ENCODE assay signal across 23 cellular contexts in the genomic region with DNA sequence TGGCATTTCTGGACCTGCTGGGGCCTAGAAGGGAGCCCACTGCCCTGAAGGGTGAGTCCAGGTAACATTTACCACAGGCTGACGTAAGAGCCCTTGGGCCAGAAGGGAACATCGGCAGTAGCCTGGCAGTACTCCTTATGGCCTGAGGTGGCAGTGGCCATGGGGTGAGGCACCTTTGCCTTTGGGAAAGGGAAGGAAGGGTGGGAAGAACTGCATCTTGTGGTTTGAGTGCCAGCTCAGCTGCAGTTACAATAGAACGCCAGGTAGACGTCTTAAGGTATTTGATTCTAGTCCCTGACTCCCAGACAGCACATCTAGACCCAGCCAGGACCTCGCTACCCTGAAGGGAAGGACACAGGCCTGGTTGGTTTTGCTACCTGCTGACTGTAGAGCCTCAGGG.
DNase-seq lines count a peak whose midpoint lies in the region; ATAC-seq, FAIRE-seq and TF ChIP-seq lines count a peak whose summit lies in the region.
"Had no signal": no experiment of that assay in that cellular context is flagged by ENCODE, and none has a peak within 500 bp of the region (broad histone marks: within the 10 kb centered on the region; RNA-seq: fewer than 3 reads in every experiment).

No MANE protein-coding gene starts in this region.

- no peak overlapping the region for H3K27ac Mint-ChIP-seq in endodermal cell
- H3K27ac Mint-ChIP-seq: CD14-positive monocyte; CD4-positive, alpha-beta T cell; CD8-positive, alpha-beta memory T cell had no signal

- H3K27ac ChIP-seq in HepG2 (ENCODE audit: extremely low read length, insufficient read depth, low read length) (no peak overlapping the region), right lobe of liver (no peak overlapping the region), HCT116 (ENCODE audit: low read depth, low read length) (no peak overlapping the region), endodermal cell (ENCODE audit: low read depth, low read length) (no peak overlapping the region), trophoblast cell (ENCODE audit: low read depth, low read length) (no peak overlapping the region)
- H3K27ac ChIP-seq: A549; BLaER1 treated with 17β-estradiol and CSF1 and Interleukin-3, amounts not matched to agents 10 nM and 100 nM had no signal

- H3K4me2 ChIP-seq in HepG2 (ENCODE audit: low read depth, low read length) (no peak overlapping the region), HCT116 (ENCODE audit: low read length) (no peak overlapping the region), trophoblast cell (ENCODE audit: low read length) (no peak overlapping the region)
- H3K4me2 ChIP-seq: A549; BLaER1 treated with 17β-estradiol and CSF1 and Interleukin-3, amounts not matched to agents 10 nM and 100 nM had no signal

- no peak overlapping the region for H3K4me3 Mint-ChIP-seq in endodermal cell
- H3K4me3 Mint-ChIP-seq: CD14-positive monocyte; CD4-positive, alpha-beta T cell; CD8-positive, alpha-beta memory T cell had no signal

- CTCF ChIA-PET in HepG2 (lab: Yijun Ruan, JAX; ENCODE audit: low intra/inter-chr PET ratio, low total read pairs) (no interaction called here), HCT116 (lab: Charles Lee) (no interaction called here)

- H3K27me3 ChIP-seq in HepG2 (ENCODE audit: control insufficient read depth in 1 of 2, insufficient read depth in 2 of 2, low read length in 2 of 2) (no peaks in the 10 kb centered on the region), right lobe of liver (no peaks in the 10 kb centered on the region), HCT116 (ENCODE audit: insufficient read depth, low read length) (peaks cover 19% of the 10 kb centered on the region), endodermal cell (ENCODE audit: control insufficient read depth, insufficient read depth, low read length, poor library complexity, severe bottlenecking) (no peaks in the 10 kb centered on the region), trophoblast cell (ENCODE audit: insufficient read depth, low read length) (no peaks in the 10 kb centered on the region)
- H3K27me3 ChIP-seq: BE2C; BLaER1 treated with 17β-estradiol and CSF1 and Interleukin-3, amounts not matched to agents 10 nM and 100 nM had no signal

- H3K18ac ChIP-seq in trophoblast cell (ENCODE audit: low read length), result no peak overlapping the region

- H3K36me3 ChIP-seq in HepG2 (replicated peaks in 1 of 2; ENCODE audit: control insufficient read depth in 1 of 2, insufficient read depth in 2 of 2, low read length in 2 of 2) (no peaks in the 10 kb centered on the region), right lobe of liver (no peaks in the 10 kb centered on the region), HCT116 (ENCODE audit: control insufficient read depth in 1 of 2, insufficient read depth in 2 of 2, low read length in 2 of 2) (no peaks in the 10 kb centered on the region), endodermal cell (ENCODE audit: control insufficient read depth, insufficient read depth, low read length) (no peaks in the 10 kb centered on the region), trophoblast cell (ENCODE audit: control insufficient read depth in 1 of 2, insufficient read depth in 2 of 2, low read length in 2 of 2) (no peaks in the 10 kb centered on the region)
- H3K36me3 ChIP-seq: BE2C; BLaER1 treated with 17β-estradiol and CSF1 and Interleukin-3, amounts not matched to agents 10 nM and 100 nM; HAP-1 had no signal

- no peaks in the 10 kb centered on the region for H3K27me3 Mint-ChIP-seq in endodermal cell (ENCODE audit: insufficient read depth)
- H3K27me3 Mint-ChIP-seq: CD4-positive, alpha-beta T cell had no signal

- H3K14ac ChIP-seq in trophoblast cell (ENCODE audit: low read length), result no peak overlapping the region

- H3K4me1 Mint-ChIP-seq in endodermal cell, result peaks cover 19% of the 10 kb centered on the region
- H3K4me1 Mint-ChIP-seq: CD14-positive monocyte; CD8-positive, alpha-beta memory T cell had no signal

- H2BK5ac ChIP-seq in trophoblast cell (ENCODE audit: low read depth, low read length, poor library complexity), result no peak overlapping the region

- no TSS peak for BruUV-seq in HepG2 (replicated peaks; lab: Mats Ljungman, UMichigan)
- no TSS peak for BruUV-seq in HCT116 (replicated peaks; lab: Mats Ljungman, UMichigan)

- H4K12ac ChIP-seq in trophoblast cell (ENCODE audit: low read depth, low read length), result no peak overlapping the region

- TF ChIP-seq RAD21 in HepG2 (CRISPR knock-in tag; IDR thresholded peaks at IDR 0.05), result no peak
- no peak for TF ChIP-seq RAD21 in HCT116 (IDR thresholded peaks at IDR 0.05; ENCODE audit: low read depth)

- H2AFZ ChIP-seq in HepG2 (ENCODE audit: low read length) (no peak overlapping the region), HCT116 (ENCODE audit: low read depth, low read length, poor library complexity, severe bottlenecking) (no peak overlapping the region), trophoblast cell (ENCODE audit: insufficient read depth, low read length, poor library complexity) (no peak overlapping the region)

- no peaks in the 10 kb centered on the region for H3K9me2 ChIP-seq in HCT116 (ENCODE audit: insufficient read depth)

- in situ Hi-C loops in HepG2 (cut with HindIII; ENCODE audit: extremely low pct_ligation_motif_present, low pct_unique_long_range_greater_than_20kb), result no loop called here

- H3K9ac ChIP-seq in HepG2 (ENCODE audit: insufficient read depth, low read depth, low read length), result no peak overlapping the region
- H3K9ac ChIP-seq in HCT116 (ENCODE audit: low read length), result no peak overlapping the region
- no peak overlapping the region for H3K9ac ChIP-seq in endodermal cell (ENCODE audit: extremely low read depth, low read length, poor library complexity, severe bottlenecking)
- H3K9ac ChIP-seq in trophoblast cell (ENCODE audit: low read length), result no peak overlapping the region
- H3K9ac ChIP-seq: BLaER1 treated with 17β-estradiol and CSF1 and Interleukin-3, amounts not matched to agents 10 nM and 100 nM had no signal

- no peaks in the 10 kb centered on the region for H3K9me3 ChIP-seq in HepG2 (ENCODE audit: low read length)
- no peaks in the 10 kb centered on the region for H3K9me3 ChIP-seq in right lobe of liver
- H3K9me3 ChIP-seq in HCT116 (ENCODE audit: control insufficient read depth in 1 of 2, insufficient read depth in 1 of 2, low read depth in 1 of 2, low read length in 2 of 2), result no peaks in the 10 kb centered on the region
- H3K9me3 ChIP-seq in endodermal cell (ENCODE audit: control insufficient read depth, low read length), result peaks cover 42% of the 10 kb centered on the region
- H3K9me3 ChIP-seq in trophoblast cell (ENCODE audit: insufficient read depth, low read depth, low read length), result peaks cover 10% of the 10 kb centered on the region
- H3K9me3 ChIP-seq: A549, BE2C, HAP-1 had no signal

- H3K79me2 ChIP-seq in HepG2 (ENCODE audit: insufficient read depth, low read length) (no peaks in the 10 kb centered on the region), HCT116 (ENCODE audit: insufficient read depth, low read length) (no peaks in the 10 kb centered on the region), trophoblast cell (ENCODE audit: control insufficient read depth, insufficient read depth, low read length, poor library complexity) (no peaks in the 10 kb centered on the region)

- peak overlapping the region; percentile 1 for H4K91ac ChIP-seq in trophoblast cell (ENCODE audit: low read depth, low read length)

- WGBS in HepG2 (ENCODE audit: low lambda C conversion rate), result 0% methylated on average over 2 of the region's 5 CpGs
- WGBS in right lobe of liver (ENCODE audit: insufficient coverage, low coverage, low lambda C conversion rate, missing lambda C conversion rate), result 90% methylated on average over 2 of the region's 5 CpGs
- WGBS in endodermal cell (ENCODE audit: insufficient coverage in 1 of 2, insufficient read length in 1 of 2), 2 experiments, result 89 to 94% methylated on average over 3 to 5 of the region's 5 CpGs
- no CpG with 5 or more reads among the region's 5 CpGs for whole genome bisulfite sequencing in trophoblast cell (ENCODE audit: extremely low coverage, insufficient coverage, insufficient read length)

- H3K9me3 Mint-ChIP-seq in endodermal cell, result peaks cover 43% of the 10 kb centered on the region

- no peak overlapping the region for H3K23ac ChIP-seq in trophoblast cell (ENCODE audit: low read length)

- H2BK120ac ChIP-seq in trophoblast cell (ENCODE audit: insufficient read depth, low read length, poor library complexity), result no peak overlapping the region

- ATAC-seq in HepG2 (no peak), right lobe of liver (no peak), HCT116 (no peak; the same call in 1 of the 2 replicates), HG03442 (IDR thresholded peaks at IDR 0.05; ENCODE audit: unreplicated experiment) (no peak)
- ATAC-seq: A549 had no signal

- POLR2A ChIA-PET in HepG2 (lab: Yijun Ruan, JAX) (no interaction called here), HCT116 (lab: Charles Lee) (no interaction called here)

- intact Hi-C loops in HepG2 (cut with micrococcal nuclease; ENCODE audit: unreplicated experiment) (no loop called here), right lobe of liver (cut with DNase I) (no loop called here), HCT116 (cut with micrococcal nuclease) (no loop called here)

- no peak for TF ChIP-seq POLR2A in HepG2 (IDR thresholded peaks at IDR 0.05; ENCODE audit: insufficient read depth in 1 of 2, low read depth in 2 of 2, low read length in 2 of 2)
- TF ChIP-seq POLR2A in right lobe of liver (IDR thresholded peaks at IDR 0.05), result no peak
- TF ChIP-seq POLR2A in HCT116 (IDR thresholded peaks at IDR 0.05; ENCODE audit: borderline replicate concordance, extremely low read depth, insufficient read depth, insufficient read length), result no peak

- DNase-seq in HepG2 (ENCODE audit: low spot score) (peak; percentile 4), right lobe of liver (no peak), HCT116 (ENCODE audit: low read depth, low spot score) (no peak), endodermal cell (no peak), trophoblast cell (peak; percentile 69 to 71), D341Med (ENCODE audit: low spot score) (no peak), anterior cingulate cortex (lab: John Stamatoyannopoulos, UW) (no peak)
- DNase-seq: 8988T; ACHN; AML-193; BE2C; CD4-positive, alpha-beta T cell; CD8-positive, alpha-beta memory T cell; DMS79; EL; GF-D8 had no signal

- no peaks in the 10 kb centered on the region for H4K20me1 ChIP-seq in HepG2 (ENCODE audit: insufficient read depth, low read length)
- no peaks in the 10 kb centered on the region for H4K20me1 ChIP-seq in HCT116 (ENCODE audit: insufficient read depth)
- H4K20me1 ChIP-seq: BLaER1 treated with 17β-estradiol and CSF1 and Interleukin-3, amounts not matched to agents 10 nM and 100 nM had no signal

- H3K79me1 ChIP-seq in trophoblast cell (ENCODE audit: low read length), result peaks cover 11% of the 10 kb centered on the region

- H3K4me1 ChIP-seq in HepG2 (ENCODE audit: insufficient read depth, low read length) (no peaks in the 10 kb centered on the region), right lobe of liver (no peaks in the 10 kb centered on the region), HCT116 (ENCODE audit: control insufficient read depth in 1 of 2, insufficient read depth in 2 of 2, low read length in 2 of 2) (no peaks in the 10 kb centered on the region), endodermal cell (ENCODE audit: control insufficient read depth, insufficient read depth, low read length) (no peaks in the 10 kb centered on the region), trophoblast cell (ENCODE audit: control insufficient read depth in 1 of 2, insufficient read depth in 2 of 2, low read length in 2 of 2) (peaks cover 6 to 13% of the 10 kb centered on the region in 2 experiments)
- H3K4me1 ChIP-seq: A549; BE2C; BLaER1 treated with 17β-estradiol and CSF1 and Interleukin-3, amounts not matched to agents 10 nM and 100 nM had no signal

- peak overlapping the region; percentile 21 for H2BK12ac ChIP-seq in trophoblast cell (ENCODE audit: low read length)

- H3K4ac ChIP-seq in trophoblast cell (ENCODE audit: low read depth, low read length), result no peak overlapping the region

- peaks cover 8% of the 10 kb centered on the region for H3K36me3 Mint-ChIP-seq in endodermal cell (ENCODE audit: low read depth)
- H3K36me3 Mint-ChIP-seq: CD14-positive monocyte had no signal

- TF ChIP-seq EP300 in HepG2 (IDR thresholded peaks at IDR 0.05; ENCODE audit: low read depth in 2 of 2, low read length in 2 of 2) (no peak), HepG2 (CRISPR knock-in tag; IDR thresholded peaks at IDR 0.05; ENCODE audit: borderline replicate concordance) (no peak)

- no peak for FAIRE-seq in HepG2 (lab: Jason Lieb, UNC)
- FAIRE-seq: A549, GM12891, GM18507 had no signal

- H4K8ac ChIP-seq in trophoblast cell (ENCODE audit: low read depth, low read length), result no peak overlapping the region

- RAD21 ChIA-PET in HCT116 (lab: Charles Lee; ENCODE audit: low non-redundant PET in 1 of 2, low total read pairs in 2 of 2, uncharacterized antibody in 2 of 2, unreplicated experiment in 2 of 2), result no interaction called here

- no peak for TF ChIP-seq CTCF in HepG2 (CRISPR knock-in tag; IDR thresholded peaks at IDR 0.05)
- no peak for TF ChIP-seq CTCF in right lobe of liver (IDR thresholded peaks at IDR 0.05)
- 0 out of 6 replicates have a peak, but pooled peaks of 2 of the 3 experiments have one; percentile 15 to 16 for TF ChIP-seq CTCF in HCT116 (IDR thresholded peaks at IDR 0.05 in 2 of 3, conservative IDR thresholded peaks at IDR 0.05 in 1 of 3; ENCODE audit: borderline replicate concordance in 1 of 3, insufficient read depth in 1 of 3, low read depth in 2 of 3, low read length in 2 of 3)
- peak; percentile 38 for TF ChIP-seq CTCF in endodermal cell (conservative IDR thresholded peaks at IDR 0.05)

- H3K4me3 ChIP-seq in HepG2 (replicated peaks in 1 of 3; ENCODE audit: insufficient read depth in 1 of 3, low read depth in 2 of 3, low read length in 3 of 3), result no peak overlapping the region
- no peak overlapping the region for H3K4me3 ChIP-seq in right lobe of liver
- H3K4me3 ChIP-seq in HCT116 (replicated peaks in 1 of 2; ENCODE audit: low read depth in 1 of 2, low read length in 2 of 2), result no peak overlapping the region
- no peak overlapping the region for H3K4me3 ChIP-seq in endodermal cell (ENCODE audit: low read length)
- H3K4me3 ChIP-seq in trophoblast cell (ENCODE audit: low read depth, low read length), result no peak overlapping the region
- H3K4me3 ChIP-seq: A549; BLaER1 treated with 17β-estradiol and CSF1 and Interleukin-3, amounts not matched to agents 10 nM and 100 nM; HAP-1 had no signal

- H2AK5ac ChIP-seq in trophoblast cell (ENCODE audit: low read length), result no peak overlapping the region

Comparison
In these comparisons a context has a peak if more than half of its experiments do, and no peak if none do; other contexts are left out.
1. DNase-seq: peak in HepG2 (single experiment) and trophoblast cell (2 of 2); none in right lobe of liver (0 of 3), HCT116 (single experiment), endodermal cell (single experiment), D341Med (single experiment) and anterior cingulate cortex (0 of 58).
2. CTCF ChIP-seq: peak in HCT116 (2 of 3) and endodermal cell (single experiment); none in HepG2 (single experiment) and right lobe of liver (0 of 4).